Comparison of ENCODE assay signal across 8 cellular contexts in the genomic region with DNA sequence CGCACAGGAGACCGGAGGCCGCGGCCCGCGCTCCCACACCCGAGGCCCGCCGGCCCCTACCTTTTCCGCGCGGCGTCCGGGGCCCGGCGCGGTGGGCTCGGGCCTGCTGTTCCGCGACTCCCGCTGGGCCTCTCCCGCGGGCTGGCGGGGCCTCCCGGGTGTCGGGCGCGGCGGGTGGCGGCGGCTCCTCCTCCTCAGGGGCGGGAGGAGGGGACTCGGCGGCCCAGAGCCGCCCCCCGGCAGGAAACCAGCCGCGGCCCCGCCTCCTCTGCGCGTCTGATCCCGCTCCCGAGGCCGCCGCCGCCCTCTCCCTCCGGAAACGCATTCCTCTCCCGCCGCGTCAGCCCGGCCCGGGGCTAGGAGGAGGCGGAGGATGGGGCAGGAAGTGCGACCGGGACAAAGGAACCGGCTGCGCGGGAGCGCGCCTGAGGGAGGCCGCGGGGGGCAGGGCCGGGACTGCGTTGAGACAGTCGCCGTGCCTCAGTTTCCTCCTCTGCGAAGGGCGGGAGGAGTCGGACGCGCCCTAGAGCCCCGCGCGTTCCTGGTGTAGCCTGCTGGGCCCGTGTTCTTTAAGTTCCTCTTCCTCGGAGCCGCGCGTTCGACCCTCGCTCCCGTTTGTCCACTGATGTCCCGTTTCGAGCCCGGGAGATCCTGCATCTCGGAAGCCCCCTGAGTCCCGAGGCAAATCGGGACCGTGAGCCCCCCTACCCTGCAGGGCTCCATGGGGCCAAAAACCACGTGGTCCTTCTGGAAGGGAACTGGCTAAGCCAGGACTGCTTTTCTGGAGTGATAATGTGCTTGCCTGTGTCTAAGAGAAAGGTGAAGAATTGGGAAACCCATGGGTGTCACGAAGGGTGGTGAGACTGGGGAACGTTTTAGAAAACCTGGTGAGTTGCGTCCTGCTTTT. TPM values are rescaled to one million over a fixed set of nuclear protein-coding genes. Genes with fewer than 3 reads are reported as not detected.
A peak's percentile ranks its signal among the peaks of the same experiment; 100 is the strongest.
DNase-seq lines count a peak whose midpoint lies in the region; ATAC-seq and TF ChIP-seq lines count a peak whose summit lies in the region.

Gene ITGB1 (minus strand): TSS at position 146 of the 907 bp plus-strand sequence. CDS start 22,672 bp downstream, outside the sequence.

- H3K4me3 ChIP-seq in breast epithelium (peak within 1 kb of the TSS; percentile 89 to 98 (median 97)), iPS-18c (ENCODE audit: insufficient read depth, low read depth, low read length) (peak within 1 kb of the TSS; percentile 90), skeletal muscle tissue (ENCODE audit: low read length in 3 of 3) (peak within 1 kb of the TSS; percentile 93 to 96 (median 94))

- H3K9ac ChIP-seq in skeletal muscle tissue (ENCODE audit: low read depth in 1 of 3, low read length in 3 of 3) = peak within 1 kb of the TSS; percentile 99

- no peaks in the 10 kb centered on the region for H3K9me3 ChIP-seq in breast epithelium
- no peaks in the 10 kb centered on the region for H3K9me3 ChIP-seq in iPS-18c (ENCODE audit: control insufficient read depth, insufficient read depth, low read length)
- no peaks in the 10 kb centered on the region for H3K9me3 ChIP-seq in skeletal muscle tissue (ENCODE audit: control insufficient read depth in 3 of 3, low read length in 3 of 3)

- intact Hi-C loops in breast epithelium (cut with DNase I; ENCODE audit: low total_unique reads) = loop anchor here (10.0 kb wide), 1 partner anchor 46 kb away; no protein-coding TSS in a partner anchor

- peak within 1 kb of the TSS; percentile 94 for H3K27ac ChIP-seq in VCaP
- H3K27ac ChIP-seq in breast epithelium = peak within 1 kb of the TSS; percentile 99
- peak within 1 kb of the TSS; percentile 95 for H3K27ac ChIP-seq in skeletal muscle tissue (ENCODE audit: low read depth, low read length)

- TF ChIP-seq POLR2A in breast epithelium (IDR thresholded peaks at IDR 0.05) = peak; percentile 94

- H3K27me3 ChIP-seq in breast epithelium (no peaks in the 10 kb centered on the region), skeletal muscle tissue (ENCODE audit: control insufficient read depth in 3 of 3, insufficient read depth in 3 of 3, low read length in 3 of 3) (no peaks in the 10 kb centered on the region)

- peak; percentile 91 for DNase-seq in A172 (ENCODE audit: low spot score)
- peak; percentile 85 for DNase-seq in NCI-H2171 treated with DMSO at 0.1 percent for 48 hours (lab: John Stamatoyannopoulos, UW)
- DNase-seq in breast epithelium (ENCODE audit: low spot score in 2 of 2) = peak; percentile 97

- H3K4me1 ChIP-seq in breast epithelium (peaks cover 0 to 5% of the 10 kb centered on the region in 2 donors), skeletal muscle tissue (ENCODE audit: control insufficient read depth in 3 of 3, insufficient read depth in 3 of 3, low read length in 3 of 3) (peaks cover 28 to 41% (median 33%) of the 10 kb centered on the region in 3 donors)

- ATAC-seq in GM18858 (IDR thresholded peaks at IDR 0.05; ENCODE audit: unreplicated experiment) (peak; percentile 36), HG03097 (IDR thresholded peaks at IDR 0.05; ENCODE audit: low FRiP score, unreplicated experiment) (peak; percentile 73)

- TF ChIP-seq CTCF in VCaP (conservative IDR thresholded peaks at IDR 0.05) = no peak
- TF ChIP-seq CTCF in breast epithelium (IDR thresholded peaks at IDR 0.05) = peak in 1 of 3 donors; percentile 37

- no peaks in the 10 kb centered on the region for H3K36me3 ChIP-seq in breast epithelium
- no peaks in the 10 kb centered on the region for H3K36me3 ChIP-seq in skeletal muscle tissue (ENCODE audit: control insufficient read depth in 3 of 3, insufficient read depth in 3 of 3, low read length in 3 of 3)

RNA-seq across cellular contexts. Expression of gene ITGB1, which starts in this region (rescaled TPM):
- 1,202 and 1,616 TPM in 2 replicates for total RNA-seq in A172 (2014; rRNA removed; shearing (Covaris generic))
- total RNA-seq in breast epithelium (1,000 to 10,000 TPM in 1 of 3 donors, 100 to 1,000 TPM in 2; 438 to 1,565 (median 480) TPM), skeletal muscle tissue (363 TPM)

Comparison
In these comparisons a context has a peak if more than half of its experiments do, and no peak if none do; other contexts are left out.
1. Peak in every context shown above with its lines: DNase-seq, ATAC-seq, H3K4me3 ChIP-seq and H3K27ac ChIP-seq.